Comparison of ENCODE assay signal across 8 cellular contexts in genomic region chr1:246647113-246647512, GRCh38.
DNase-seq lines count a peak whose midpoint lies in the region; ATAC-seq, FAIRE-seq and TF ChIP-seq lines count a peak whose summit lies in the region.
"Had no signal": no experiment of that assay in that cellular context is flagged by ENCODE, and none has a peak within 500 bp of the region (broad histone marks: within the 10 kb centered on the region; RNA-seq: fewer than 3 reads in every experiment).

No MANE protein-coding gene starts in this region.

- H3K4me2 ChIP-seq in Loucy (ENCODE audit: low read depth, low read length, poor library complexity, severe bottlenecking) = no peak overlapping the region

- no peak overlapping the region for H3K4me3 Mint-ChIP-seq in CD8-positive, alpha-beta memory T cell
- H3K4me3 Mint-ChIP-seq in immature natural killer cell = no peak overlapping the region

- TF ChIP-seq CTCF in Loucy (conservative IDR thresholded peaks at IDR 0.05; ENCODE audit: low read length) (0 out of 2 replicates have a peak, but pooled peaks have one; percentile 8), brain microvascular endothelial cell (IDR thresholded peaks at IDR 0.05; ENCODE audit: low read depth, low read length, missing control alignments) (peak; percentile 83), kidney (IDR thresholded peaks at IDR 0.05; ENCODE audit: borderline replicate concordance, extremely low read depth, insufficient read depth) (peak; percentile 36), tibial nerve (IDR thresholded peaks at IDR 0.05) (peak; percentile 24 to 58 (median 29))

- POLR2A ChIA-PET in CD8-positive, alpha-beta memory T cell (lab: Charles Lee) = no interaction called here

- no peak overlapping the region for H2AFZ ChIP-seq in Loucy (ENCODE audit: low read length)

- FAIRE-seq in kidney (lab: Jason Lieb, UNC) = no peak

- no peaks in the 10 kb centered on the region for H3K4me1 ChIP-seq in Loucy (ENCODE audit: insufficient read depth, low read length, poor library complexity, severe bottlenecking)
- no peaks in the 10 kb centered on the region for H3K4me1 ChIP-seq in kidney (ENCODE audit: control insufficient read depth in 1 of 2, insufficient read depth in 1 of 2, low read depth in 1 of 2, low read length in 2 of 2)
- peaks cover 0 to 21% (median 0%) of the 10 kb centered on the region in 4 donors for H3K4me1 ChIP-seq in tibial nerve
- H3K4me1 ChIP-seq in CD8-positive, alpha-beta memory T cell (ENCODE audit: insufficient read depth, low read length) = no peaks in the 10 kb centered on the region

- H3K27me3 ChIP-seq in Loucy (ENCODE audit: insufficient read depth, low read length, poor library complexity, severe bottlenecking) (no peaks in the 10 kb centered on the region), brain microvascular endothelial cell (replicated peaks) (no peaks in the 10 kb centered on the region), tibial nerve (no peaks in the 10 kb centered on the region)
- no peaks in the 10 kb centered on the region for H3K27me3 ChIP-seq in CD8-positive, alpha-beta memory T cell (ENCODE audit: insufficient read depth, low read length, poor library complexity, severe bottlenecking)

- H3K27ac Mint-ChIP-seq in CD8-positive, alpha-beta memory T cell = no peak overlapping the region
- H3K27ac Mint-ChIP-seq in immature natural killer cell = no peak overlapping the region

- peaks cover 24 to 74% (median 28%) of the 10 kb centered on the region in 3 donors for H3K36me3 Mint-ChIP-seq in CD8-positive, alpha-beta memory T cell
- H3K36me3 Mint-ChIP-seq in immature natural killer cell = peaks cover 33 to 53% (median 40%) of the 10 kb centered on the region in 3 donors

- 35 to 41% methylated on average over 10 of the region's 10 CpGs for WGBS in tibial nerve, 2 donors

- H3K9me3 Mint-ChIP-seq in CD8-positive, alpha-beta memory T cell = peaks cover 0 to 2% (median 0%) of the 10 kb centered on the region in 5 donors
- peaks cover 0 to 1% (median 0%) of the 10 kb centered on the region in 6 donors for H3K9me3 Mint-ChIP-seq in immature natural killer cell

- H3K36me3 ChIP-seq in Loucy (ENCODE audit: insufficient read depth, low read length) (peaks cover 67% of the 10 kb centered on the region), brain microvascular endothelial cell (replicated peaks) (peaks cover 5% of the 10 kb centered on the region), kidney (ENCODE audit: control insufficient read depth in 1 of 2, insufficient read depth in 2 of 2, low read length in 2 of 2) (peaks cover 9 to 27% of the 10 kb centered on the region in 2 donors), tibial nerve (peaks cover 0 to 53% (median 2%) of the 10 kb centered on the region in 3 donors)
- peaks cover 35% of the 10 kb centered on the region for H3K36me3 ChIP-seq in CD8-positive, alpha-beta memory T cell (ENCODE audit: insufficient read depth, low read length)

- CTCF ChIA-PET in CD8-positive, alpha-beta memory T cell (lab: Charles Lee) = no interaction called here

- no peak overlapping the region for H3K9ac ChIP-seq in Loucy (ENCODE audit: low read depth, low read length, poor library complexity, severe bottlenecking)
- no peak overlapping the region for H3K9ac ChIP-seq in kidney (ENCODE audit: low read length in 2 of 2)

- in situ Hi-C loops in brain microvascular endothelial cell (cut with HindIII; ENCODE audit: low pct_ligation_motif_present, low sequenced_read_pairs) = no loop called here

- peak in 1 of 2 donors; percentile 15 for TF ChIP-seq EP300 in tibial nerve (IDR thresholded peaks at IDR 0.05)

- no peak for ATAC-seq in GM18870 (IDR thresholded peaks at IDR 0.05; ENCODE audit: unreplicated experiment)

- no peak for TF ChIP-seq POLR2A in tibial nerve (IDR thresholded peaks at IDR 0.05)

- no peaks in the 10 kb centered on the region for H3K9me2 ChIP-seq in Loucy (replicated peaks; ENCODE audit: low read depth, low read length)

- peak overlapping the region; percentile 46 for H3K27ac ChIP-seq in brain microvascular endothelial cell
- no peak overlapping the region for H3K27ac ChIP-seq in kidney (ENCODE audit: low read depth in 2 of 2, low read length in 2 of 2)
- H3K27ac ChIP-seq in tibial nerve = no peak overlapping the region
- no peak overlapping the region for H3K27ac ChIP-seq in CD8-positive, alpha-beta memory T cell (ENCODE audit: low read depth, low read length)

- H4K20me1 ChIP-seq in Loucy (ENCODE audit: insufficient read depth, low read length, poor library complexity, severe bottlenecking) = no peaks in the 10 kb centered on the region

- H3K4me1 Mint-ChIP-seq in CD8-positive, alpha-beta memory T cell = peaks cover 9 to 21% (median 13%) of the 10 kb centered on the region in 3 donors
- peaks cover 8 to 15% of the 10 kb centered on the region in 2 donors for H3K4me1 Mint-ChIP-seq in immature natural killer cell

- H3K9me3 ChIP-seq in Loucy (ENCODE audit: insufficient read depth, low read depth, low read length) = no peaks in the 10 kb centered on the region
- no peaks in the 10 kb centered on the region for H3K9me3 ChIP-seq in kidney (ENCODE audit: control insufficient read depth in 1 of 2, low read length in 2 of 2)
- no peaks in the 10 kb centered on the region for H3K9me3 ChIP-seq in tibial nerve
- H3K9me3 ChIP-seq in CD8-positive, alpha-beta memory T cell (ENCODE audit: low read length) = no peaks in the 10 kb centered on the region

- peak; percentile 78 for DNase-seq in brain microvascular endothelial cell
- DNase-seq in kidney = peak; percentile 80
- DNase-seq in tibial nerve (ENCODE audit: low spot score in 2 of 2) = peak in 1 of 2 donors; percentile 12
- DNase-seq in CD8-positive, alpha-beta memory T cell = no peak
- DNase-seq in immature natural killer cell = no peak
- DNase-seq: activated CD8-positive, alpha-beta memory T cell treated with anti-CD3 and anti-CD28 coated beads for 24 hours had no signal

- no peaks in the 10 kb centered on the region for H3F3A ChIP-seq in Loucy (ENCODE audit: low read depth)

- no peaks in the 10 kb centered on the region for H3K27me3 Mint-ChIP-seq in CD8-positive, alpha-beta memory T cell
- no peaks in the 10 kb centered on the region for H3K27me3 Mint-ChIP-seq in immature natural killer cell (ENCODE audit: low read depth in 3 of 3)

- H3K79me2 ChIP-seq in Loucy (ENCODE audit: insufficient read depth, low read length) = no peaks in the 10 kb centered on the region

- H3K4me3 ChIP-seq in Loucy (ENCODE audit: low read length, poor library complexity, severe bottlenecking) = no peak overlapping the region
- no peak overlapping the region for H3K4me3 ChIP-seq in brain microvascular endothelial cell (ENCODE audit: low read depth, low read length)
- H3K4me3 ChIP-seq in kidney (ENCODE audit: low read length in 2 of 2) = no peak overlapping the region
- H3K4me3 ChIP-seq in tibial nerve = no peak overlapping the region
- H3K4me3 ChIP-seq in CD8-positive, alpha-beta memory T cell (ENCODE audit: low read length) = no peak overlapping the region

- intact Hi-C loops in kidney (cut with DNase I) = no loop called here

Comparison
In these comparisons a context has a peak if more than half of its experiments do, and no peak if none do; other contexts are left out.
1. CTCF ChIP-seq: peak in every context shown above with its lines; median percentile 83 in brain microvascular endothelial cell; 36 in kidney; 29 in tibial nerve; 8 in Loucy.
2. DNase-seq: peak in brain microvascular endothelial cell (single experiment) and kidney (single experiment); none in CD8-positive, alpha-beta memory T cell (0 of 5) and immature natural killer cell (0 of 3).